In the genomic region with DNA sequence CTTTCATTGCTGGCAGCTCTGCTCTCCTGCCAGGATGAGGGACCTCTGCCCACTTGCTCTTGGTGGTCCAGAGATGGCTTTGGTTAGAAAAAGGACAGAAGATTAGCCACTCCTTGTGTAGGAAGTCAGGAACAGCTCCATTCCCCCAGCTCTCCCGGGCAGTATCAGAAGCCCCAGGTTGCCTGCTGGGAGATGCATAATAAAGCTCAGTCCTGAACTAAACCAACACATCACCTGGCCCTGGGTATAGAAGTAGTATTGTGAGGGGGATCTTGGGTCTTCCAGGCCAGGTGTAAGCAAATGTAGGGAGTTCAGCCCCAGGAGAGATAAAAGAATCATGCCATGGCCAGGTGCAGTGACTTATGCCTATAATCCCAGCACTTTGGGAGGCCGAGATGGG, we compare ENCODE assay signal across 26 cellular contexts.
"Had no signal": no experiment of that assay in that cellular context is flagged by ENCODE, and none has a peak within 500 bp of the region (broad histone marks: within the 10 kb centered on the region; RNA-seq: fewer than 3 reads in every experiment).

No MANE protein-coding gene starts in this region.

- ATAC-seq: activated naive CD4-positive, alpha-beta T cell treated with anti-CD3 and anti-CD28 coated beads, Interleukin-2, amount 50 U/mL, for 72 hours; activated naive CD8-positive, alpha-beta T cell treated with anti-CD3 and anti-CD28 coated beads, Interleukin-2, amount 50 U/mL, for 24 hours; activated T-cell treated with anti-CD3 and anti-CD28 coated beads, Interleukin-2, amount 50 U/mL, for 4 hours; PC-3; T-helper 17 cell had no signal

- DNase-seq: activated CD4-positive, alpha-beta memory T cell treated with anti-CD3 and anti-CD28 coated beads for 36 hours; activated CD4-positive, alpha-beta T cell treated with anti-CD3 and anti-CD28 coated beads, Interleukin-2, amount 10 ng/mL, durations not matched to agents 7 days and 5 days; activated CD4-positive, CD25-positive, alpha-beta regulatory T cell; activated CD8-positive, alpha-beta memory T cell treated with anti-CD3 and anti-CD28 coated beads for 24 hours; activated effector memory CD4-positive, alpha-beta T cell treated with anti-CD3 and anti-CD28 coated beads, Interleukin-2, amount 50 U/mL, for 16 hours; activated naive CD4-positive, alpha-beta T cell treated with Interleukin-2 at 50 U/mL for 16 hours; activated naive CD8-positive, alpha-beta T cell treated with anti-CD3 and anti-CD28 coated beads, Interleukin-2, amount 50 U/mL, for 24 hours; activated T-cell treated with anti-CD3 and anti-CD28 coated beads, Interleukin-2, amount 50 U/mL, for 4 hours; amniotic stem cell; brain microvascular endothelial cell; colonic mucosa; Karpas-422; MM.1S; NCI-H1105; NCI-H1436; NCI-H187 treated with DMSO at 0.1 percent for 48 hours; NCI-H2081 treated with DMSO at 0.1 percent for 48 hours; NCI-H2171; NCI-H2227 treated with DMSO at 0.1 percent for 48 hours; NCI-H446 treated with DMSO at 0.1 percent for 48 hours; NCI-H524 treated with DMSO at 0.1 percent for 48 hours; PC-3; SHP77; T-helper 17 cell; T-helper 9 cell had no signal
